In the genomic region with DNA sequence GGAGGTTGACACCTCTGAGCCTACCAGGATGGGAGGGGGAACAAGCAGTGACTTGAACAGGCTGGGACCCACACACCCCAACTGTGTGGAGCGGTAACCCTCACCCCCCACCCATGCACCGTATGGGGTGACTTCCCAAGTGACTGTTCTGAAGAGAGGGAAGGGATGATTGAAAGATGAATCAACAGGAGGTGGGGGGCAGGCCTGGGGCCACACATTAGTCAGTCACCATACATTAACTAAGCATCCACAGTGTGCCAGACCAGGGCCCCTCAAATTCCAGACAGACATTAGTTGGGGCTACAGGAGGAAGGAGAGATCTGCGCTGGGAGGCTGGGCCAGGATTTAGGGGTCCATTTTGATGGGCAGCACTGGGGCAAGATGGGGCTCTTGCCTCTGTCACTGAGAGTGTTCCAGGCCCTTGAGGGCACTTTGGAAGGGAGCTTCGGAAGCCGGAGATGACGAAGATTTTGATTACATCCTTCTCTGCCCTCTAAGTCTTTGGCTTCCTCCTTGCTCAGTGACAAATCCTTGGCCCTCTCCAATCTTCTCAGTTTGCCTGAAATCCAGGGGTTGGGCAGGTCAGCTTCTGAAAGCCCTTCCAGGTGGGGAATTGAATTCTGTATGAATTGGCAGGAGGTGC, we compare ENCODE assay signal across 1 cellular context.
TF ChIP-seq lines count a peak whose summit lies in the region.

No MANE protein-coding gene starts in this region.

TF ChIP-seq in IMR-90, 13 proteins besides CTCF, POLR2A, EP300 and RAD21:
- TF ChIP-seq FOS (IDR thresholded peaks at IDR 0.05; ENCODE audit: low read depth, low read length), result peak; percentile 22; the same call in 1 of the 2 replicates
- TF ChIP-seq MAZ (IDR thresholded peaks at IDR 0.05; ENCODE audit: borderline replicate concordance, low read depth, low read length), result peak; percentile 34; the same call in 1 of the 2 replicates
- TF ChIP-seq CHD1 (IDR thresholded peaks at IDR 0.05; ENCODE audit: low read depth, low read length), result no peak
- TF ChIP-seq SMC3 (IDR thresholded peaks at IDR 0.05; ENCODE audit: low read depth, low read length), result no peak
- TF ChIP-seq MXI1 (IDR thresholded peaks at IDR 0.05; ENCODE audit: borderline replicate concordance, low read depth, low read length), result no peak
